8 cellular contexts compared by ENCODE assay signal in genomic region chr16:22077700-22078313, GRCh38. TPM values are rescaled to one million over a fixed set of nuclear protein-coding genes. Genes with fewer than 3 reads are reported as not detected.
DNase-seq lines count a peak whose midpoint lies in the region; ATAC-seq and TF ChIP-seq lines count a peak whose summit lies in the region.

No MANE protein-coding gene starts in this region.

- H3K9ac ChIP-seq in Karpas-422 (ENCODE audit: low read length) = no peak overlapping the region

- TF ChIP-seq CTCF in psoas muscle (IDR thresholded peaks at IDR 0.05) = peak; percentile 78
- TF ChIP-seq CTCF in vagina (IDR thresholded peaks at IDR 0.05) = peak; percentile 63 to 78 (median 70)

- no peak overlapping the region for H2AFZ ChIP-seq in Karpas-422 (ENCODE audit: low read length)

- H3K36me3 ChIP-seq in Karpas-422 (ENCODE audit: insufficient read depth, low read length) (no peaks in the 10 kb centered on the region), SJSA1 (peaks cover 15% of the 10 kb centered on the region), psoas muscle (ENCODE audit: insufficient read depth in 1 of 2, low read depth in 1 of 2) (peaks cover 2 to 30% of the 10 kb centered on the region in 2 donors), vagina (no peaks in the 10 kb centered on the region)

- H3K9me3 ChIP-seq in Karpas-422 (ENCODE audit: low read length) = no peaks in the 10 kb centered on the region
- H3K9me3 ChIP-seq in SJSA1 (replicated peaks) = no peaks in the 10 kb centered on the region
- no peaks in the 10 kb centered on the region for H3K9me3 ChIP-seq in psoas muscle
- H3K9me3 ChIP-seq in vagina = no peaks in the 10 kb centered on the region

- intact Hi-C loops in psoas muscle (cut with DNase I) (loop anchor here (1.0 to 5.0 kb wide), 3 partner anchors 77 to 126 kb away; partner anchors contain the start of genes PDZD9 (in 2 of the 2) and UQCRC2 (in 1 of the 2)), vagina (cut with DNase I) (no loop called here)

- peak in 3 of 4 donors; percentile 31 to 71 (median 33) for ATAC-seq in psoas muscle
- no peak for ATAC-seq in HG03095 (IDR thresholded peaks at IDR 0.05; ENCODE audit: unreplicated experiment)

- H4K20me1 ChIP-seq in Karpas-422 (ENCODE audit: insufficient read depth, low read depth, low read length) = no peaks in the 10 kb centered on the region

- H3K27me3 ChIP-seq in Karpas-422 (ENCODE audit: low read length) (no peaks in the 10 kb centered on the region), SJSA1 (replicated peaks) (no peaks in the 10 kb centered on the region), psoas muscle (ENCODE audit: insufficient read depth in 3 of 3, low read length in 2 of 3) (peaks cover 0 to 1% (median 0%) of the 10 kb centered on the region in 3 donors), vagina (no peaks in the 10 kb centered on the region)

- H3K9me2 ChIP-seq in Karpas-422 (replicated peaks; ENCODE audit: insufficient read depth, low read length) = no peaks in the 10 kb centered on the region

- H3K4me3 ChIP-seq in Karpas-422 (ENCODE audit: low read length) (no peak overlapping the region), SJSA1 (no peak overlapping the region), psoas muscle (no peak overlapping the region), vagina (no peak overlapping the region)

- no peak for TF ChIP-seq POLR2A in vagina (IDR thresholded peaks at IDR 0.05)

- H3K27ac ChIP-seq in Karpas-422 (ENCODE audit: low read length) (no peak overlapping the region), SJSA1 (no peak overlapping the region), psoas muscle (no peak overlapping the region), vagina (no peak overlapping the region)

- H3K79me2 ChIP-seq in Karpas-422 (ENCODE audit: low read length) = no peaks in the 10 kb centered on the region

- H3K4me1 ChIP-seq in Karpas-422 (ENCODE audit: low read length) = peaks cover 14% of the 10 kb centered on the region
- peaks cover 54% of the 10 kb centered on the region for H3K4me1 ChIP-seq in SJSA1 (replicated peaks)
- no peaks in the 10 kb centered on the region for H3K4me1 ChIP-seq in psoas muscle
- no peaks in the 10 kb centered on the region for H3K4me1 ChIP-seq in vagina

- 42 to 46% (median 46%) methylated on average over 8 of the region's 8 CpGs for WGBS in psoas muscle, 3 donors

- DNase-seq in DMS 273 treated with DMSO at 0.1 percent for 48 hours (lab: John Stamatoyannopoulos, UW) = peak; percentile 6
- peak; percentile 88 for DNase-seq in Karpas-422
- peak; percentile 66 to 69 for DNase-seq in SJSA1 (ENCODE audit: low read depth in 1 of 2, low spot score in 2 of 2)
- peak; percentile 88 for DNase-seq in activated effector memory CD4-positive, alpha-beta T cell treated with anti-CD3 and anti-CD28 coated beads, Interleukin-2, amount 50 U/mL, for 16 hours
- peak; percentile 33 for DNase-seq in globus pallidus (ENCODE audit: low spot score)
- peak; percentile 48 to 70 for DNase-seq in psoas muscle
- DNase-seq in vagina (ENCODE audit: extremely low spot score in 2 of 2) = no peak

- H3K4me2 ChIP-seq in Karpas-422 (ENCODE audit: low read depth, low read length, poor library complexity, severe bottlenecking) = no peak overlapping the region

RNA-seq across cellular contexts. Expression of gene VWA3A, which starts 14.5 kb away (rescaled TPM):
- total RNA-seq in Karpas-422 (2014; rRNA removed; shearing (Covaris generic); ENCODE audit: low replicate concordance) = not detected in 2 replicates
- total RNA-seq in SJSA1 (2014; rRNA removed; shearing (Covaris generic)) = not detected in 2 replicates
- total RNA-seq in psoas muscle (under 1 TPM in 1 of 4 donors, not detected in 3; 0.15 TPM), vagina (not detected)
- under 1 TPM in 2 of 3 donors, not detected in 1; 0.03 to 0.12 TPM for polyA plus RNA-seq in psoas muscle

Comparison
In these comparisons a context has a peak if more than half of its experiments do, and no peak if none do; other contexts are left out.
1. DNase-seq: peak in DMS 273 treated with DMSO at 0.1 percent for 48 hours (single experiment), Karpas-422 (single experiment), SJSA1 (2 of 2), activated effector memory CD4-positive, alpha-beta T cell treated with anti-CD3 and anti-CD28 coated beads, Interleukin-2, amount 50 U/mL, for 16 hours (single experiment), globus pallidus (single experiment) and psoas muscle (2 of 2); none in vagina (0 of 2).